Comparison of ENCODE assay signal across 13 cellular contexts in genomic region chr18:35415511-35416427, GRCh38. TPM values are rescaled to one million over a fixed set of nuclear protein-coding genes. Genes with fewer than 3 reads are reported as not detected.
DNase-seq lines count a peak whose midpoint lies in the region; ATAC-seq lines count a peak whose summit lies in the region.
"Had no signal": no experiment of that assay in that cellular context is flagged by ENCODE, and none has a peak within 500 bp of the region (broad histone marks: within the 10 kb centered on the region; RNA-seq: fewer than 3 reads in every experiment).

No MANE protein-coding gene starts in this region.

- CTCF ChIA-PET in activated naive CD4-positive, alpha-beta T cell treated with anti-CD3 and anti-CD28 coated beads, Interleukin-2, amount 10 ng/mL, durations not matched to agents 7 days and 5 days (lab: Charles Lee): no interaction called here

- H3K27me3 Mint-ChIP-seq in activated naive CD4-positive, alpha-beta T cell treated with anti-CD3 and anti-CD28 coated beads, Interleukin-2, amount 10 ng/mL, durations not matched to agents 7 days and 5 days: no peaks in the 10 kb centered on the region
- peaks cover 3% of the 10 kb centered on the region for H3K27me3 Mint-ChIP-seq in IgD-negative memory B cell
- H3K27me3 Mint-ChIP-seq in stimulated activated naive CD8-positive, alpha-beta T cell treated with anti-CD3 and anti-CD28 coated beads, Interleukin-15, amount 100 ng/mL, for 72 hours: no peaks in the 10 kb centered on the region

- peak overlapping the region; percentile 71 for H3K4me3 ChIP-seq in adipocyte (ENCODE audit: low read length)
- H3K4me3 ChIP-seq: hepatocyte, testis had no signal

- peaks cover 28% of the 10 kb centered on the region for H3K9me3 ChIP-seq in adipocyte (ENCODE audit: control insufficient read depth, low read length)
- H3K9me3 ChIP-seq: testis had no signal

- peaks cover 12% of the 10 kb centered on the region for H3K4me1 ChIP-seq in adipocyte (ENCODE audit: control insufficient read depth, insufficient read depth, low read length)
- H3K4me1 ChIP-seq: testis had no signal

- peak; percentile 88 to 91 for ATAC-seq in activated naive CD4-positive, alpha-beta T cell treated with anti-CD3 and anti-CD28 coated beads, Interleukin-2, amount 50 U/mL, for 72 hours
- ATAC-seq in stimulated activated naive CD8-positive, alpha-beta T cell treated with anti-CD3 and anti-CD28 coated beads, Interleukin-15, amount 100 ng/mL, for 72 hours: peak; percentile 71
- ATAC-seq: HCT116 had no signal

- peak overlapping the region in 1 of 2 donors; percentile 56 for H3K27ac Mint-ChIP-seq in activated naive CD4-positive, alpha-beta T cell treated with anti-CD3 and anti-CD28 coated beads, Interleukin-2, amount 50 U/mL, for 72 hours
- H3K27ac Mint-ChIP-seq in activated naive CD4-positive, alpha-beta T cell treated with anti-CD3 and anti-CD28 coated beads, Interleukin-2, amount 10 ng/mL, durations not matched to agents 7 days and 5 days: no peak overlapping the region
- H3K27ac Mint-ChIP-seq in IgD-negative memory B cell: peak overlapping the region in 2 of 3 donors; percentile 4 to 54
- peak overlapping the region in 1 of 2 donors; percentile 21 for H3K27ac Mint-ChIP-seq in stimulated activated naive CD8-positive, alpha-beta T cell treated with anti-CD3 and anti-CD28 coated beads, Interleukin-15, amount 100 ng/mL, for 72 hours

- peak overlapping the region; percentile 27 for H3K9ac ChIP-seq in adipocyte (ENCODE audit: low read length)

- DNase-seq in activated naive CD4-positive, alpha-beta T cell treated with anti-CD3 and anti-CD28 coated beads, Interleukin-2, amount 50 U/mL, for 72 hours (ENCODE audit: low spot score in 2 of 2): no peak
- DNase-seq in activated naive CD4-positive, alpha-beta T cell treated with anti-CD3 and anti-CD28 coated beads, Interleukin-2, amount 10 ng/mL, durations not matched to agents 7 days and 5 days: no peak
- DNase-seq in adipocyte (ENCODE audit: low read depth) (peak; percentile 24), SHP77 (lab: John Stamatoyannopoulos, UW) (no peak), NCI-H2081 (lab: John Stamatoyannopoulos, UW) (no peak), KG1 (lab: John Stamatoyannopoulos, UW) (no peak)
- DNase-seq in stimulated activated naive CD8-positive, alpha-beta T cell treated with anti-CD3 and anti-CD28 coated beads, Interleukin-15, amount 100 ng/mL, for 72 hours: no peak
- DNase-seq: COR-L47, NCI-H446, testis had no signal

- no peaks in the 10 kb centered on the region for H3K27me3 ChIP-seq in adipocyte (replicated peaks; ENCODE audit: control insufficient read depth, insufficient read depth, low read length)
- H3K27me3 ChIP-seq: hepatocyte, testis had no signal

- peaks cover 5 to 13% of the 10 kb centered on the region in 2 donors for H3K36me3 Mint-ChIP-seq in activated naive CD4-positive, alpha-beta T cell treated with anti-CD3 and anti-CD28 coated beads, Interleukin-2, amount 50 U/mL, for 72 hours
- no peaks in the 10 kb centered on the region for H3K36me3 Mint-ChIP-seq in activated naive CD4-positive, alpha-beta T cell treated with anti-CD3 and anti-CD28 coated beads, Interleukin-2, amount 10 ng/mL, durations not matched to agents 7 days and 5 days
- no peaks in the 10 kb centered on the region for H3K36me3 Mint-ChIP-seq in IgD-negative memory B cell

- H3K4me3 Mint-ChIP-seq in activated naive CD4-positive, alpha-beta T cell treated with anti-CD3 and anti-CD28 coated beads, Interleukin-2, amount 10 ng/mL, durations not matched to agents 7 days and 5 days: no peak overlapping the region
- H3K4me3 Mint-ChIP-seq in IgD-negative memory B cell: peak overlapping the region in 2 of 4 donors; percentile 16 to 71
- peak overlapping the region; percentile 34 to 56 for H3K4me3 Mint-ChIP-seq in stimulated activated naive CD8-positive, alpha-beta T cell treated with anti-CD3 and anti-CD28 coated beads, Interleukin-15, amount 100 ng/mL, for 72 hours

- H3K4me1 Mint-ChIP-seq in activated naive CD4-positive, alpha-beta T cell treated with anti-CD3 and anti-CD28 coated beads, Interleukin-2, amount 10 ng/mL, durations not matched to agents 7 days and 5 days: peaks cover 31% of the 10 kb centered on the region
- H3K4me1 Mint-ChIP-seq in IgD-negative memory B cell: peaks cover 24 to 28% (median 28%) of the 10 kb centered on the region in 3 donors
- peaks cover 39% of the 10 kb centered on the region for H3K4me1 Mint-ChIP-seq in stimulated activated naive CD8-positive, alpha-beta T cell treated with anti-CD3 and anti-CD28 coated beads, Interleukin-15, amount 100 ng/mL, for 72 hours

- no peaks in the 10 kb centered on the region for H3K36me3 ChIP-seq in adipocyte (ENCODE audit: control insufficient read depth, insufficient read depth, low read length, severe bottlenecking)

- peaks cover 7 to 12% of the 10 kb centered on the region in 2 donors for H3K9me3 Mint-ChIP-seq in activated naive CD4-positive, alpha-beta T cell treated with anti-CD3 and anti-CD28 coated beads, Interleukin-2, amount 50 U/mL, for 72 hours
- H3K9me3 Mint-ChIP-seq in activated naive CD4-positive, alpha-beta T cell treated with anti-CD3 and anti-CD28 coated beads, Interleukin-2, amount 10 ng/mL, durations not matched to agents 7 days and 5 days: peaks cover 6% of the 10 kb centered on the region
- peaks cover 0 to 14% (median 3%) of the 10 kb centered on the region in 3 donors for H3K9me3 Mint-ChIP-seq in IgD-negative memory B cell
- peaks cover 15 to 23% of the 10 kb centered on the region in 2 donors for H3K9me3 Mint-ChIP-seq in stimulated activated naive CD8-positive, alpha-beta T cell treated with anti-CD3 and anti-CD28 coated beads, Interleukin-15, amount 100 ng/mL, for 72 hours

RNA-seq across cellular contexts. Expression of gene ZNF396, which starts 38.6 kb away (rescaled TPM):
- under 1 TPM; 0.18 to 0.86 TPM for total RNA-seq in activated naive CD4-positive, alpha-beta T cell treated with anti-CD3 and anti-CD28 coated beads, Interleukin-2, amount 50 U/mL, for 72 hours
- 1.5 TPM for polyA plus RNA-seq in IgD-negative memory B cell
